ENCODE assay signal across 8 cellular contexts in genomic region chr17:14302421-14303099, GRCh38. TPM values are rescaled to one million over a fixed set of nuclear protein-coding genes. Genes with fewer than 3 reads are reported as not detected.
DNase-seq lines count a peak whose midpoint lies in the region; ATAC-seq and TF ChIP-seq lines count a peak whose summit lies in the region.

No MANE protein-coding gene starts in this region.

- peaks cover 0 to 3% of the 10 kb centered on the region in 2 donors for H3K9me3 ChIP-seq in mucosa of rectum (ENCODE audit: control insufficient read depth in 2 of 2, low read length in 2 of 2)

- H3K4me1 ChIP-seq in mucosa of rectum (ENCODE audit: control insufficient read depth in 2 of 2, insufficient read depth in 2 of 2, low read length in 2 of 2), result peaks cover 28 to 35% of the 10 kb centered on the region in 2 donors

- peak; percentile 72 for TF ChIP-seq CTCF in epithelial cell of proximal tubule (conservative IDR thresholded peaks at IDR 0.05; ENCODE audit: low read depth, low read length)

- H3K4me3 ChIP-seq in epithelial cell of proximal tubule (ENCODE audit: low read depth, low read length), result peak overlapping the region; percentile 50
- H3K4me3 ChIP-seq in mucosa of rectum (ENCODE audit: low read length in 2 of 2), result peak overlapping the region; percentile 79 to 83

- peak; percentile 10 for DNase-seq in NCI-H1694 (lab: John Stamatoyannopoulos, UW)
- DNase-seq in NCI-H1694 treated with DMSO at 0.1 percent for 48 hours (lab: John Stamatoyannopoulos, UW), result no peak
- peak; percentile 63 to 73 for DNase-seq in NOMO-1 (lab: John Stamatoyannopoulos, UW; ENCODE audit: unreplicated experiment in 2 of 2)
- peak; percentile 77 for DNase-seq in activated T-cell treated with anti-CD3 and anti-CD28 coated beads for 24 hours (ENCODE audit: low read depth)
- no peak for DNase-seq in epithelial cell of proximal tubule (ENCODE audit: low read depth)
- DNase-seq in stimulated activated CD8-positive, alpha-beta memory T cell treated with anti-CD3 and anti-CD28 coated beads, Interleukin-4, amount 100 ng/mL, for 24 hours (ENCODE audit: low read depth), result peak; percentile 75

- ATAC-seq in HG02885 (IDR thresholded peaks at IDR 0.05; ENCODE audit: poor library complexity, unreplicated experiment), result peak; percentile 70

- peaks cover 47 to 54% of the 10 kb centered on the region in 2 donors for H3K27me3 ChIP-seq in mucosa of rectum (ENCODE audit: control insufficient read depth in 2 of 2, insufficient read depth in 2 of 2, low read length in 2 of 2)

- no peaks in the 10 kb centered on the region for H3K36me3 ChIP-seq in mucosa of rectum (ENCODE audit: control insufficient read depth in 2 of 2, insufficient read depth in 2 of 2, low read length in 2 of 2)

- H3K27ac ChIP-seq in mucosa of rectum (ENCODE audit: low read depth in 2 of 2, low read length in 2 of 2), result peak overlapping the region; percentile 16 to 80

- peak overlapping the region; percentile 29 to 70 for H3K9ac ChIP-seq in mucosa of rectum (ENCODE audit: low read depth in 1 of 2, low read length in 2 of 2)

RNA-seq across cellular contexts. Expression of gene HS3ST3B1, which starts 1.7 kb away (rescaled TPM):
- total RNA-seq in epithelial cell of proximal tubule, result 2.1 and 5.4 TPM in 2 replicates

Comparison
In these comparisons a context has a peak if more than half of its experiments do, and no peak if none do; other contexts are left out.
1. DNase-seq: peak in NCI-H1694 (single experiment), NOMO-1 (2 of 2), activated T-cell treated with anti-CD3 and anti-CD28 coated beads for 24 hours (single experiment) and stimulated activated CD8-positive, alpha-beta memory T cell treated with anti-CD3 and anti-CD28 coated beads, Interleukin-4, amount 100 ng/mL, for 24 hours (single experiment); none in NCI-H1694 treated with DMSO at 0.1 percent for 48 hours (single experiment) and epithelial cell of proximal tubule (single experiment).